15 cellular contexts compared by ENCODE assay signal in the genomic region with DNA sequence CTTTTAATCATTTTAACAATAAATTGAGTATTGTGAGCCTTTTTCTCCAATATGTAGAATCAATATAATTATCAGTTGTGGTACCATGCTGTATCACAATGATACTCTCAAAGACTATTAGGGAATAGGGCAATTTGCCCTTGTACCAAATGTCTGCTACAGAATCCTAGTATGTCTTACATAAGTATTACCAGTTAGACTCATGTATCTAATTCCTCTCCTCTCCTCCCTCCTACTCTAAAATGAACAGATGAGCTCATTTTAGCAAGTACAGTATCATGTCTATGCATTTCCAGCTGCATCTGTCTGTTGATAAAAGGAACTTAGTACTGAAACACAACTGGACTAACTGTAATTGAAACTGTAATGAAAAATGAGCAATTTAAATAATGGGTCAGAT.
DNase-seq lines count a peak whose midpoint lies in the region; ATAC-seq and TF ChIP-seq lines count a peak whose summit lies in the region.
"Had no signal": no experiment of that assay in that cellular context is flagged by ENCODE, and none has a peak within 500 bp of the region (broad histone marks: within the 10 kb centered on the region; RNA-seq: fewer than 3 reads in every experiment).

No MANE protein-coding gene starts in this region.

- peaks cover 19% of the 10 kb centered on the region for H3K4me1 ChIP-seq in mammary epithelial cell (ENCODE audit: insufficient read depth, low read length)
- H3K4me1 ChIP-seq: BLaER1 treated with 17β-estradiol and CSF1 and Interleukin-3, amounts not matched to agents 10 nM and 100 nM had no signal

- peak overlapping the region; percentile 75 for H3K27ac ChIP-seq in mammary epithelial cell (ENCODE audit: insufficient read depth, low read depth, low read length)
- H3K27ac ChIP-seq: BLaER1 treated with 17β-estradiol and CSF1 and Interleukin-3, amounts not matched to agents 10 nM and 100 nM had no signal

- no peak overlapping the region for H3K9ac ChIP-seq in mammary epithelial cell (ENCODE audit: insufficient read depth, low read length)
- H3K9ac ChIP-seq: BLaER1 treated with 17β-estradiol and CSF1 and Interleukin-3, amounts not matched to agents 10 nM and 100 nM had no signal

- peaks cover 5% of the 10 kb centered on the region for H3K9me3 Mint-ChIP-seq in MCF 10A (ENCODE audit: unreplicated experiment)
- H3K9me3 Mint-ChIP-seq: CD8-positive, alpha-beta T cell; H9 had no signal

- H3K36me3 Mint-ChIP-seq in MCF 10A (ENCODE audit: insufficient read depth, unreplicated experiment): no peaks in the 10 kb centered on the region
- H3K36me3 Mint-ChIP-seq: CD8-positive, alpha-beta T cell had no signal

- no peaks in the 10 kb centered on the region for H3K79me2 ChIP-seq in mammary epithelial cell (ENCODE audit: insufficient read depth, low read length)

- no peak overlapping the region for H3K27ac Mint-ChIP-seq in MCF 10A (ENCODE audit: low read depth, unreplicated experiment)
- H3K27ac Mint-ChIP-seq: B cell; CD8-positive, alpha-beta T cell; H9 had no signal

- H3K4me3 Mint-ChIP-seq in MCF 10A (ENCODE audit: unreplicated experiment): no peak overlapping the region
- H3K4me3 Mint-ChIP-seq: B cell; CD8-positive, alpha-beta T cell; H9 had no signal

- no peaks in the 10 kb centered on the region for H4K20me1 ChIP-seq in mammary epithelial cell (ENCODE audit: insufficient read depth, low read length)
- H4K20me1 ChIP-seq: BLaER1 treated with 17β-estradiol and CSF1 and Interleukin-3, amounts not matched to agents 10 nM and 100 nM had no signal

- peak; percentile 56 for DNase-seq in mammary epithelial cell
- no peak for DNase-seq in MCF 10A (ENCODE audit: unreplicated experiment)
- DNase-seq in epithelial cell of esophagus (ENCODE audit: low read depth): peak; percentile 61
- DNase-seq in putamen (ENCODE audit: low spot score): peak; percentile 25
- DNase-seq in NCI-H2227 (lab: John Stamatoyannopoulos, UW; ENCODE audit: unreplicated experiment): no peak
- DNase-seq: Calu3; CD8-positive, alpha-beta T cell; DMS153; DMS79 treated with DMSO at 0.1 percent for 48 hours; GF-D8; H9; IMR-90 had no signal

- no peaks in the 10 kb centered on the region for H3K36me3 ChIP-seq in mammary epithelial cell (ENCODE audit: insufficient read depth, low read length)
- H3K36me3 ChIP-seq: BLaER1 treated with 17β-estradiol and CSF1 and Interleukin-3, amounts not matched to agents 10 nM and 100 nM had no signal

- peak overlapping the region; percentile 58 for H3K4me2 ChIP-seq in mammary epithelial cell (ENCODE audit: insufficient read depth, low read depth, low read length)
- H3K4me2 ChIP-seq: BLaER1 treated with 17β-estradiol and CSF1 and Interleukin-3, amounts not matched to agents 10 nM and 100 nM had no signal

- dilution Hi-C loops in mammary epithelial cell (cut with HindIII; ENCODE audit: low sequenced_read_pairs): no loop called here

- in situ Hi-C loops in mammary epithelial cell (cut with MboI; ENCODE audit: low sequenced_read_pairs in 2 of 2): no loop called here

- H3K27me3 ChIP-seq in mammary epithelial cell (ENCODE audit: insufficient read depth, low read length): no peaks in the 10 kb centered on the region
- H3K27me3 ChIP-seq: BLaER1 treated with 17β-estradiol and CSF1 and Interleukin-3, amounts not matched to agents 10 nM and 100 nM had no signal

- no peaks in the 10 kb centered on the region for H3K27me3 Mint-ChIP-seq in MCF 10A (ENCODE audit: insufficient read depth, unreplicated experiment)

- intact Hi-C loops in mammary epithelial cell (cut with micrococcal nuclease): loop anchor here (2.0 kb wide), 1 partner anchor 40 kb away; no protein-coding TSS in a partner anchor
- intact Hi-C loops in MCF 10A (cut with micrococcal nuclease): no loop called here

- no peak for TF ChIP-seq CTCF in mammary epithelial cell (conservative IDR thresholded peaks at IDR 0.05 in 1 of 2, IDR thresholded peaks at IDR 0.05 in 1 of 2; ENCODE audit: extremely low read depth in 1 of 2, insufficient read depth in 1 of 2, low read depth in 1 of 2, low read length in 2 of 2)
- no peak for TF ChIP-seq CTCF in MCF 10A (IDR thresholded peaks at IDR 0.05; ENCODE audit: unreplicated experiment)
- TF ChIP-seq CTCF in epithelial cell of esophagus (IDR thresholded peaks at IDR 0.05; ENCODE audit: insufficient read depth, low read depth, low read length, missing control alignments): no peak

- H3K4me1 Mint-ChIP-seq in MCF 10A (ENCODE audit: insufficient read depth, unreplicated experiment): peaks cover 17% of the 10 kb centered on the region
- H3K4me1 Mint-ChIP-seq: B cell had no signal

- no TSS peak for BruUV-seq in mammary epithelial cell (replicated peaks; lab: Mats Ljungman, UMichigan)
- BruUV-seq in MCF 10A (replicated peaks; lab: Mats Ljungman, UMichigan): no TSS peak

- H3K4me3 ChIP-seq in mammary epithelial cell (replicated peaks in 1 of 3; ENCODE audit: insufficient read depth in 1 of 3, low read depth in 2 of 3, low read length in 3 of 3): no peak overlapping the region
- no peak overlapping the region for H3K4me3 ChIP-seq in epithelial cell of esophagus (ENCODE audit: low read length)
- H3K4me3 ChIP-seq: BLaER1 treated with 17β-estradiol and CSF1 and Interleukin-3, amounts not matched to agents 10 nM and 100 nM had no signal

- POLR2A ChIA-PET in MCF 10A (lab: Yijun Ruan, JAX): interaction anchor here (0.7 to 2.2 kb wide), 4 partner anchors 10 to 280 kb away, joined by 3 to 10 read pairs (median 4); no protein-coding TSS in a partner anchor

- H2AFZ ChIP-seq in mammary epithelial cell (ENCODE audit: low read depth, low read length): no peak overlapping the region

- CTCF ChIA-PET in mammary epithelial cell (lab: Charles Lee; ENCODE audit: low non-redundant PET) (no interaction called here), MCF 10A (lab: Yijun Ruan, JAX) (no interaction called here)

- no peak for ATAC-seq in GM19035 (IDR thresholded peaks at IDR 0.05; ENCODE audit: unreplicated experiment)
- ATAC-seq: CD8-positive, alpha-beta T cell had no signal

- H3K9me3 ChIP-seq in mammary epithelial cell (replicated peaks; ENCODE audit: insufficient read depth, low read length): no peaks in the 10 kb centered on the region

Comparison
In these comparisons a context has a peak if more than half of its experiments do, and no peak if none do; other contexts are left out.
1. DNase-seq: peak in mammary epithelial cell (single experiment), epithelial cell of esophagus (single experiment) and putamen (single experiment); none in MCF 10A (single experiment) and NCI-H2227 (single experiment).